ENCODE assay signal across 10 cellular contexts in the genomic region with DNA sequence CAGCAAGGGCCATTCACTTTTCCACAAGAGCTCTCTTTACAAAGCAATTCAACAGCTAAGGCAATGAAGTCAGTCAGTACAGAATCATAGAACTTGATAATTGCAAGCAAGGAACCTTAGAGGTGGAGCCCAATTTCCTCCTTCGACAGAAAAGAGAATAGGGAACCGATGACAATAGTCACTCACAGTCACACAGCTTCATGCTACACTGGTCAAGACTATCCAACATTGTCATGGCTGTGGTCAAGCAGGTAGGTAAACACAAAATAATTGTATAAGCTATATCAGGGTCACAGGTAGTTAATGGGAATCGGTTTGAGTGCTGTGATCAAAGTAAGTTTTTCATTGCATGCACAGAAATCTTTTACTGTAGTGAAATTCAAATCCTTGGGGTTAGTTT.
A peak's percentile ranks its signal among the peaks of the same experiment; 100 is the strongest.
DNase-seq lines count a peak whose midpoint lies in the region; ATAC-seq and TF ChIP-seq lines count a peak whose summit lies in the region.
"Had no signal": no experiment of that assay in that cellular context is flagged by ENCODE, and none has a peak within 500 bp of the region (broad histone marks: within the 10 kb centered on the region; RNA-seq: fewer than 3 reads in every experiment).

No MANE protein-coding gene starts in this region.

- 84% methylated on average over 3 of the region's 3 CpGs for WGBS in hepatocyte (ENCODE audit: low lambda C conversion rate, missing lambda C conversion rate)

- H3K4me3 ChIP-seq in hepatocyte (no peak overlapping the region), neural progenitor cell (no peak overlapping the region)

- DNase-seq in hepatocyte (ENCODE audit: low spot score): no peak
- no peak for DNase-seq in C1 segment of cervical spinal cord (lab: John Stamatoyannopoulos, UW)
- DNase-seq in KG1 (lab: John Stamatoyannopoulos, UW): no peak
- no peak for DNase-seq in iPS-NIHi7 (ENCODE audit: extremely low spot score)
- no peak for DNase-seq in neural progenitor cell (ENCODE audit: low spot score)
- DNase-seq: activated CD4-positive, alpha-beta T cell treated with anti-CD3 and anti-CD28 coated beads for 48 hours had no signal

- peaks cover 26% of the 10 kb centered on the region for H3K36me3 Mint-ChIP-seq in neural progenitor cell

- no peaks in the 10 kb centered on the region for H3K27me3 ChIP-seq in hepatocyte
- H3K27me3 ChIP-seq in neural progenitor cell: no peaks in the 10 kb centered on the region
- H3K27me3 ChIP-seq: neutrophil had no signal

- no peaks in the 10 kb centered on the region for H3K27me3 Mint-ChIP-seq in neural progenitor cell (ENCODE audit: insufficient read depth, low read depth)

- peak; percentile 57 for ATAC-seq in GM18520 (IDR thresholded peaks at IDR 0.05; ENCODE audit: unreplicated experiment)
- peak; percentile 85 for ATAC-seq in GM21619 (IDR thresholded peaks at IDR 0.05; ENCODE audit: unreplicated experiment)
- ATAC-seq in HG03378 (IDR thresholded peaks at IDR 0.05; ENCODE audit: unreplicated experiment): peak; percentile 87

- no peak overlapping the region for H2AFZ ChIP-seq in hepatocyte
- no peak overlapping the region for H2AFZ ChIP-seq in neural progenitor cell (replicated peaks)

- H3F3A ChIP-seq in neural progenitor cell (ENCODE audit: low read depth): no peaks in the 10 kb centered on the region

- H3K9me3 Mint-ChIP-seq in neural progenitor cell: no peaks in the 10 kb centered on the region

- H3K4me3 Mint-ChIP-seq in neural progenitor cell: no peak overlapping the region

- H3K27ac Mint-ChIP-seq in neural progenitor cell: no peak overlapping the region

- H3K9me3 ChIP-seq in hepatocyte (ENCODE audit: low read depth) (no peaks in the 10 kb centered on the region), neural progenitor cell (ENCODE audit: low read depth) (no peaks in the 10 kb centered on the region)
- H3K9me3 ChIP-seq: neutrophil had no signal

- H3K79me2 ChIP-seq in hepatocyte (no peaks in the 10 kb centered on the region), neural progenitor cell (ENCODE audit: low read depth) (peaks cover 50% of the 10 kb centered on the region)

- TF ChIP-seq CTCF in hepatocyte (IDR thresholded peaks at IDR 0.05; ENCODE audit: poor library complexity) (no peak), neural progenitor cell (IDR thresholded peaks at IDR 0.05) (no peak)

- peak overlapping the region; percentile 19 for H3K27ac ChIP-seq in hepatocyte
- no peak overlapping the region for H3K27ac ChIP-seq in neural progenitor cell
- H3K27ac ChIP-seq: neutrophil had no signal

- H3K4me1 Mint-ChIP-seq in neural progenitor cell: no peaks in the 10 kb centered on the region

- H4K20me1 ChIP-seq in hepatocyte (ENCODE audit: insufficient read depth, poor library complexity, severe bottlenecking) (no peaks in the 10 kb centered on the region), neural progenitor cell (ENCODE audit: low read depth) (peaks cover 4% of the 10 kb centered on the region)

- no peak overlapping the region for H3K9ac ChIP-seq in neural progenitor cell

- H3K4me1 ChIP-seq in hepatocyte (ENCODE audit: insufficient read depth): peaks cover 22% of the 10 kb centered on the region
- H3K4me1 ChIP-seq in neural progenitor cell: peaks cover 12% of the 10 kb centered on the region

- H3K9me2 ChIP-seq in hepatocyte (replicated peaks; ENCODE audit: insufficient read depth): no peaks in the 10 kb centered on the region

- H3K4me2 ChIP-seq in hepatocyte (no peak overlapping the region), neural progenitor cell (no peak overlapping the region)

- no peaks in the 10 kb centered on the region for H3K36me3 ChIP-seq in hepatocyte (replicated peaks; ENCODE audit: insufficient read depth, low read depth)
- H3K36me3 ChIP-seq in neural progenitor cell: no peaks in the 10 kb centered on the region
- H3K36me3 ChIP-seq: neutrophil had no signal
